ENCODE assay signal across 27 cellular contexts in genomic region chr12:1273051-1273450, GRCh38.
"Had no signal": no experiment of that assay in that cellular context is flagged by ENCODE, and none has a peak within 500 bp of the region (broad histone marks: within the 10 kb centered on the region; RNA-seq: fewer than 3 reads in every experiment).

No MANE protein-coding gene starts in this region.

- H3K27ac Mint-ChIP-seq: activated CD8-positive, alpha-beta T cell treated with anti-CD3 and anti-CD28 coated beads, Interleukin-2, amount 10 ng/mL, durations not matched to agents 7 days and 5 days; activated naive CD4-positive, alpha-beta T cell treated with anti-CD3 and anti-CD28 coated beads, Interleukin-2, amount 50 U/mL, for 24 hours; activated T-cell treated with anti-CD3 and anti-CD28 coated beads, Interleukin-2, amount 50 U/mL, for 24 hours; activated T-helper 1 cell treated with anti-CD3 and anti-CD28 coated beads, Interleukin-12 subunit alpha, Interleukin-12 subunit beta, Interleukin-2, Interleukin-4 antibody, amounts not matched to agents 30 ng/mL and 10 ng/mL and 1 ng/mL, durations not matched to agents 14 hours and 24 hours and 36 hours; brain; T-helper 1 cell treated with Interleukin-12 subunit alpha and Interleukin-12 subunit beta and Interleukin-4 antibody, amounts not matched to agents 30 μg/mL and 1 μg/mL, for 36 hours; WTC11 had no signal

- H3K4me3 Mint-ChIP-seq: activated CD8-positive, alpha-beta T cell treated with anti-CD3 and anti-CD28 coated beads, Interleukin-2, amount 10 ng/mL, durations not matched to agents 7 days and 5 days; activated naive CD4-positive, alpha-beta T cell treated with anti-CD3 and anti-CD28 coated beads, Interleukin-2, amount 50 U/mL, for 24 hours; activated T-cell treated with anti-CD3 and anti-CD28 coated beads, Interleukin-2, amount 50 U/mL, for 24 hours; activated T-helper 1 cell treated with anti-CD3 and anti-CD28 coated beads, Interleukin-12 subunit alpha, Interleukin-12 subunit beta, Interleukin-2, Interleukin-4 antibody, amounts not matched to agents 30 ng/mL and 10 ng/mL and 1 ng/mL, durations not matched to agents 14 hours and 24 hours and 36 hours; brain; central memory CD8-positive, alpha-beta T cell; T-helper 1 cell treated with Interleukin-12 subunit alpha and Interleukin-12 subunit beta and Interleukin-4 antibody, amounts not matched to agents 30 μg/mL and 1 μg/mL, for 36 hours; WTC11 had no signal

- ATAC-seq: activated CD8-positive, alpha-beta T cell treated with anti-CD3 and anti-CD28 coated beads, Interleukin-2, amount 10 ng/mL, durations not matched to agents 7 days and 5 days; PC-3; WTC11 had no signal

- H3K4me1 Mint-ChIP-seq: central memory CD8-positive, alpha-beta T cell; WTC11 had no signal

- FAIRE-seq: astrocyte, RCC 7860 had no signal

- DNase-seq: activated CD4-positive, alpha-beta T cell treated with anti-CD3 and anti-CD28 coated beads for 48 hours; activated CD4-positive, alpha-beta T cell treated with anti-CD3 and anti-CD28 coated beads, Interleukin-2, amount 50 U/mL, for 4 hours; activated CD4-positive, CD25-positive, alpha-beta regulatory T cell treated with anti-CD3 and anti-CD28 coated beads, Interleukin-2, amount 50 U/mL, for 72 hours; activated CD8-positive, alpha-beta memory T cell treated with anti-CD3 and anti-CD28 coated beads, Interleukin-2, amount 50 U/mL, for 48 hours; activated CD8-positive, alpha-beta T cell treated with anti-CD3 and anti-CD28 coated beads, Interleukin-2, amount 10 ng/mL, durations not matched to agents 7 days and 5 days; activated effector memory CD4-positive, alpha-beta T cell treated with Interleukin-2 at 50 U/mL for 16 hours; activated naive CD4-positive, alpha-beta T cell; activated T-cell treated with anti-CD3 and anti-CD28 coated beads, Interleukin-2, amount 50 U/mL, for 24 hours; amygdala; MM.1S; NCI-H1105; NCI-H1436 treated with DMSO at 0.1 percent for 48 hours; NCI-H187; NCI-H2081; NCI-H446; NCI-H524; PC-3; SHP77; T-helper 9 cell had no signal

- H3K36me3 Mint-ChIP-seq: WTC11 had no signal

- H3K27me3 Mint-ChIP-seq: activated naive CD4-positive, alpha-beta T cell treated with anti-CD3 and anti-CD28 coated beads, Interleukin-2, amount 50 U/mL, for 24 hours; activated T-cell treated with anti-CD3 and anti-CD28 coated beads, Interleukin-2, amount 50 U/mL, for 24 hours; brain; central memory CD8-positive, alpha-beta T cell had no signal

- H3K9me3 Mint-ChIP-seq: activated naive CD4-positive, alpha-beta T cell treated with anti-CD3 and anti-CD28 coated beads, Interleukin-2, amount 50 U/mL, for 24 hours; activated T-cell treated with anti-CD3 and anti-CD28 coated beads, Interleukin-2, amount 50 U/mL, for 24 hours; activated T-helper 1 cell treated with anti-CD3 and anti-CD28 coated beads, Interleukin-12 subunit alpha, Interleukin-12 subunit beta, Interleukin-2, Interleukin-4 antibody, amounts not matched to agents 30 ng/mL and 10 ng/mL and 1 ng/mL, durations not matched to agents 14 hours and 24 hours and 36 hours; brain; central memory CD8-positive, alpha-beta T cell; T-helper 1 cell treated with Interleukin-12 subunit alpha and Interleukin-12 subunit beta and Interleukin-4 antibody, amounts not matched to agents 30 μg/mL and 1 μg/mL, for 36 hours; WTC11 had no signal
